Comparison of ENCODE assay signal across 8 cellular contexts in genomic region chr7:17185690-17186070, GRCh38.
A peak's percentile ranks its signal among the peaks of the same experiment; 100 is the strongest.
DNase-seq lines count a peak whose midpoint lies in the region; ATAC-seq, FAIRE-seq and TF ChIP-seq lines count a peak whose summit lies in the region.

No MANE protein-coding gene starts in this region.

- no peak for FAIRE-seq in kidney (lab: Jason Lieb, UNC)

- POLR2A ChIA-PET in Caco-2 (lab: Charles Lee): no interaction called here

- H3K4me1 Mint-ChIP-seq in Caco-2 (ENCODE audit: low read depth, unreplicated experiment): peaks cover 17% of the 10 kb centered on the region

- TF ChIP-seq CTCF in Caco-2 (IDR thresholded peaks at IDR 0.05; ENCODE audit: insufficient read depth in 1 of 2, low read depth in 1 of 2, low read length in 1 of 2, severe bottlenecking in 1 of 2, unreplicated experiment in 1 of 2) (no peak), kidney (IDR thresholded peaks at IDR 0.05; ENCODE audit: borderline replicate concordance, extremely low read depth, insufficient read depth) (no peak)

- no peaks in the 10 kb centered on the region for H3K27me3 Mint-ChIP-seq in Caco-2 (ENCODE audit: insufficient read depth, unreplicated experiment)

- DNase-seq in NOMO-1 treated with DMSO at 0.1 percent for 48 hours (lab: John Stamatoyannopoulos, UW; ENCODE audit: unreplicated experiment): peak; percentile 89
- DNase-seq in globus pallidus (ENCODE audit: low spot score): peak; percentile 20
- no peak for DNase-seq in T-helper 9 cell
- DNase-seq in H7: no peak
- no peak for DNase-seq in Caco-2
- no peak for DNase-seq in kidney

- no peak overlapping the region for H3K4me3 Mint-ChIP-seq in Caco-2 (ENCODE audit: unreplicated experiment)

- BruUV-seq in Caco-2 (replicated peaks; lab: Mats Ljungman, UMichigan): no TSS peak

- no peak overlapping the region for H3K27ac ChIP-seq in kidney (ENCODE audit: low read depth in 2 of 2, low read length in 2 of 2)

- intact Hi-C loops in Caco-2 (cut with micrococcal nuclease; ENCODE audit: unreplicated experiment): loop anchor here (1.0 kb wide), 1 partner anchor 21 kb away; no protein-coding TSS in a partner anchor
- intact Hi-C loops in kidney (cut with DNase I): no loop called here

- no peak overlapping the region for H3K27ac Mint-ChIP-seq in Caco-2 (ENCODE audit: unreplicated experiment)

- H3K9me3 ChIP-seq in Caco-2 (no peaks in the 10 kb centered on the region), kidney (ENCODE audit: control insufficient read depth in 1 of 2, low read length in 2 of 2) (no peaks in the 10 kb centered on the region)

- no peaks in the 10 kb centered on the region for H3K9me3 Mint-ChIP-seq in Caco-2 (ENCODE audit: unreplicated experiment)

- peak; percentile 98 for ATAC-seq in GM18520 (IDR thresholded peaks at IDR 0.05; ENCODE audit: unreplicated experiment)
- ATAC-seq in HG02623 (IDR thresholded peaks at IDR 0.05; ENCODE audit: unreplicated experiment): peak; percentile 94

- CTCF ChIA-PET in Caco-2 (lab: Charles Lee): no interaction called here

- H3K4me3 ChIP-seq in H7 (ENCODE audit: insufficient read depth, low read depth, low read length) (no peak overlapping the region), Caco-2 (ENCODE audit: low read depth, low read length) (no peak overlapping the region), kidney (ENCODE audit: low read length in 2 of 2) (no peak overlapping the region)

- no peaks in the 10 kb centered on the region for H3K36me3 Mint-ChIP-seq in Caco-2 (ENCODE audit: insufficient read depth, unreplicated experiment)

- H3K27me3 ChIP-seq in H7 (ENCODE audit: control insufficient read depth, insufficient read depth, low read length): no peaks in the 10 kb centered on the region
- no peaks in the 10 kb centered on the region for H3K27me3 ChIP-seq in Caco-2 (replicated peaks; ENCODE audit: control insufficient read depth, insufficient read depth, low read length)

- no peaks in the 10 kb centered on the region for H3K36me3 ChIP-seq in H7 (replicated peaks; ENCODE audit: control insufficient read depth, insufficient read depth, low read length)
- H3K36me3 ChIP-seq in Caco-2 (ENCODE audit: control insufficient read depth, insufficient read depth, low read length): no peaks in the 10 kb centered on the region
- no peaks in the 10 kb centered on the region for H3K36me3 ChIP-seq in kidney (ENCODE audit: control insufficient read depth in 1 of 2, insufficient read depth in 2 of 2, low read length in 2 of 2)

- H3K4me1 ChIP-seq in Caco-2 (no peaks in the 10 kb centered on the region), kidney (ENCODE audit: control insufficient read depth in 1 of 2, insufficient read depth in 1 of 2, low read depth in 1 of 2, low read length in 2 of 2) (no peaks in the 10 kb centered on the region)

- no peak overlapping the region for H3K9ac ChIP-seq in kidney (ENCODE audit: low read length in 2 of 2)

Comparison
In these comparisons a context has a peak if more than half of its experiments do, and no peak if none do; other contexts are left out.
1. DNase-seq: peak in NOMO-1 treated with DMSO at 0.1 percent for 48 hours (single experiment) and globus pallidus (single experiment); none in T-helper 9 cell (single experiment), H7 (single experiment), Caco-2 (0 of 2) and kidney (single experiment).